Comparison of ENCODE assay signal across 9 cellular contexts in genomic region chr2:219289537-219290361, GRCh38. TPM values are rescaled to one million over a fixed set of nuclear protein-coding genes. Genes with fewer than 3 reads are reported as not detected.
A peak's percentile ranks its signal among the peaks of the same experiment; 100 is the strongest.
DNase-seq lines count a peak whose midpoint lies in the region; ATAC-seq and TF ChIP-seq lines count a peak whose summit lies in the region.
"Had no signal": no experiment of that assay in that cellular context is flagged by ENCODE, and none has a peak within 500 bp of the region (broad histone marks: within the 10 kb centered on the region; RNA-seq: fewer than 3 reads in every experiment).

No MANE protein-coding gene starts in this region.

- H3K4me3 ChIP-seq in stomach (no peak overlapping the region), H7 (ENCODE audit: insufficient read depth, low read depth, low read length) (no peak overlapping the region)

- peaks cover 4 to 45% (median 28%) of the 10 kb centered on the region in 4 donors for H3K4me1 ChIP-seq in stomach

- no peaks in the 10 kb centered on the region for H3K27me3 ChIP-seq in stomach
- H3K27me3 ChIP-seq in H7 (ENCODE audit: control insufficient read depth, insufficient read depth, low read length): peaks cover 3% of the 10 kb centered on the region; the same call in 1 of the 2 replicates

- DNase-seq in HCEC 1CT (peak; percentile 69), anterior cingulate cortex (lab: John Stamatoyannopoulos, UW) (peak in 55 of 58 donors; percentile 27 to 97 (median 80)), left ventricle myocardium superior (peak; percentile 84), stomach (no peak), T-helper 2 cell (no peak), H7 (no peak)

- TF ChIP-seq EP300 in stomach (IDR thresholded peaks at IDR 0.05): no peak

- ATAC-seq in left ventricle myocardium superior: peak; percentile 70
- no peak for ATAC-seq in GM19324 (IDR thresholded peaks at IDR 0.05; ENCODE audit: low FRiP score, unreplicated experiment)
- no peak for ATAC-seq in GM19397 (IDR thresholded peaks at IDR 0.05; ENCODE audit: unreplicated experiment)

- TF ChIP-seq POLR2A in stomach (IDR thresholded peaks at IDR 0.05): no peak

- WGBS in stomach, 5 donors: 28 to 41% (median 40%) methylated on average over 14 to 16 of the region's 16 CpGs

- H3K36me3 ChIP-seq in stomach (peaks cover 10 to 22% (median 15%) of the 10 kb centered on the region in 4 donors), H7 (replicated peaks; ENCODE audit: control insufficient read depth, insufficient read depth, low read length) (no peaks in the 10 kb centered on the region)

- peak overlapping the region in 4 of 5 donors; percentile 29 to 70 (median 58) for H3K27ac ChIP-seq in stomach

- H3K9me3 ChIP-seq in stomach: no peaks in the 10 kb centered on the region

- intact Hi-C loops in left ventricle myocardium superior (cut with micrococcal nuclease) (loop anchor here (10.0 kb wide), 1 partner anchor 55 kb away; no protein-coding TSS in a partner anchor), stomach (cut with DNase I; ENCODE audit: low total_unique reads) (loop anchor here (10.0 kb wide), 1 partner anchor 65 kb away; the partner anchor contains the start of genes ANKZF1 and ATG9A)

- no peak for TF ChIP-seq CTCF in stomach (IDR thresholded peaks at IDR 0.05)

RNA-seq across cellular contexts. Expression of gene DNAJB2, which starts 10.6 kb away (rescaled TPM):
- total RNA-seq in left ventricle myocardium superior: 74.9 TPM
- total RNA-seq in stomach: 10 to 100 TPM; 24.4 to 88.8 (median 47.8) TPM
- 10 to 100 TPM; 62.5 to 85.8 (median 77.5) TPM for polyA plus RNA-seq in stomach
- total RNA-seq in H7 (2014; rRNA removed; shearing (Covaris generic)): 29.1 and 38.6 TPM in 2 replicates

RNA-seq across cellular contexts. Expression of gene PTPRN, which starts 19.5 kb away (rescaled TPM):
- total RNA-seq in left ventricle myocardium superior: not detected
- 10 to 100 TPM in 1 of 5 donors, 1 to 10 TPM in 3, not detected in 1; 2.8 to 11.3 (median 7.4) TPM for total RNA-seq in stomach
- polyA plus RNA-seq in stomach: 1 to 10 TPM; 1.1 to 3.6 (median 1.5) TPM
- total RNA-seq in H7 (2014; rRNA removed; shearing (Covaris generic)): 0.73 and 2.0 TPM in 2 replicates

RNA-seq across cellular contexts. Expression of gene TUBA4A, which starts 36.0 kb away (rescaled TPM):
- 116 TPM for total RNA-seq in left ventricle myocardium superior
- total RNA-seq in stomach: 100 to 1,000 TPM in 1 of 5 donors, 10 to 100 TPM in 4; 18.7 to 141 (median 27.2) TPM
- polyA plus RNA-seq in stomach: 10 to 100 TPM; 28.9 to 68.8 (median 51.0) TPM
- 20.3 and 43.9 TPM in 2 replicates for total RNA-seq in H7 (2014; rRNA removed; shearing (Covaris generic))

RNA-seq across cellular contexts. Expression of gene TUBA4B, which starts 36.7 kb away (rescaled TPM):
- total RNA-seq in left ventricle myocardium superior (not detected), stomach (not detected)
- not detected for polyA plus RNA-seq in stomach
- total RNA-seq in H7 (2014; rRNA removed; shearing (Covaris generic)): 0.28 TPM in 1 of 2 replicates, not detected in the other
- total RNA-seq: mononuclear cell had no signal

RNA-seq across cellular contexts. Expression of gene RESP18, which starts 42.8 kb away (rescaled TPM):
- total RNA-seq in left ventricle myocardium superior: not detected
- total RNA-seq in stomach: not detected
- not detected for polyA plus RNA-seq in stomach
- not detected in 2 replicates for total RNA-seq in H7 (2014; rRNA removed; shearing (Covaris generic))
- total RNA-seq: mononuclear cell had no signal

Comparison
In these comparisons a context has a peak if more than half of its experiments do, and no peak if none do; other contexts are left out.
1. DNase-seq: peak in HCEC 1CT (single experiment), anterior cingulate cortex (55 of 58) and left ventricle myocardium superior (single experiment); none in stomach (single experiment), T-helper 2 cell (0 of 5) and H7 (single experiment).